ENCODE assay signal across 8 cellular contexts in genomic region chr15:67085818-67086649, GRCh38. TPM values are rescaled to one million over a fixed set of nuclear protein-coding genes. Genes with fewer than 3 reads are reported as not detected.
DNase-seq lines count a peak whose midpoint lies in the region; ATAC-seq, FAIRE-seq and TF ChIP-seq lines count a peak whose summit lies in the region.

No MANE protein-coding gene starts in this region.

- peak overlapping the region; percentile 39 for H3K27ac ChIP-seq in CD4-positive, alpha-beta memory T cell (ENCODE audit: low read depth, low read length)

- peak overlapping the region; percentile 54 to 96 (median 92) for H3K27ac Mint-ChIP-seq in CD4-positive, alpha-beta memory T cell
- H3K27ac Mint-ChIP-seq in activated CD8-positive, alpha-beta T cell treated with anti-CD3 and anti-CD28 coated beads for 36 hours = peak overlapping the region; percentile 85

- no peaks in the 10 kb centered on the region for H3K27me3 Mint-ChIP-seq in CD4-positive, alpha-beta memory T cell
- no peaks in the 10 kb centered on the region for H3K27me3 Mint-ChIP-seq in activated CD8-positive, alpha-beta T cell treated with anti-CD3 and anti-CD28 coated beads for 36 hours

- H3K36me3 Mint-ChIP-seq in CD4-positive, alpha-beta memory T cell = peaks cover 0 to 27% of the 10 kb centered on the region in 2 donors
- peaks cover 19% of the 10 kb centered on the region for H3K36me3 Mint-ChIP-seq in activated CD8-positive, alpha-beta T cell treated with anti-CD3 and anti-CD28 coated beads for 36 hours (ENCODE audit: low read depth)

- intact Hi-C loops in CD4-positive, alpha-beta memory T cell (cut with micrococcal nuclease) = no loop called here
- intact Hi-C loops in activated CD8-positive, alpha-beta T cell treated with anti-CD3 and anti-CD28 coated beads for 36 hours (cut with micrococcal nuclease) = loop anchor here (1.0 to 10.0 kb wide), 4 partner anchors 15 to 219 kb away; no protein-coding TSS in a partner anchor

- H3K27me3 ChIP-seq in CD4-positive, alpha-beta memory T cell (ENCODE audit: insufficient read depth, low read length) = no peaks in the 10 kb centered on the region
- H3K27me3 ChIP-seq in kidney epithelial cell (ENCODE audit: control insufficient read depth, insufficient read depth, low read length) = no peaks in the 10 kb centered on the region

- peak in 1 of 5 donors; percentile 48 for DNase-seq in CD4-positive, alpha-beta memory T cell
- peak; percentile 79 for DNase-seq in activated CD8-positive, alpha-beta T cell treated with anti-CD3 and anti-CD28 coated beads for 36 hours
- DNase-seq in kidney epithelial cell (ENCODE audit: low read depth) (peak; percentile 75), cerebellar nuclear complex (lab: John Stamatoyannopoulos, UW) (no peak), urothelium cell line (ENCODE audit: low spot score) (no peak), NCI-H2081 treated with DMSO at 0.1 percent for 48 hours (lab: John Stamatoyannopoulos, UW) (no peak)

- no peaks in the 10 kb centered on the region for H3K9me3 ChIP-seq in CD4-positive, alpha-beta memory T cell (ENCODE audit: control insufficient read depth in 1 of 2, low read length in 2 of 2)

- H3K36me3 ChIP-seq in CD4-positive, alpha-beta memory T cell (ENCODE audit: insufficient read depth, low read length) = no peaks in the 10 kb centered on the region
- H3K36me3 ChIP-seq in kidney epithelial cell (ENCODE audit: control insufficient read depth, insufficient read depth, low read length) = no peaks in the 10 kb centered on the region

- no peak for FAIRE-seq in urothelium cell line (lab: Jason Lieb, UNC)

- H3K9me3 Mint-ChIP-seq in CD4-positive, alpha-beta memory T cell = peaks cover 0 to 3% (median 0%) of the 10 kb centered on the region in 8 donors
- peaks cover 5% of the 10 kb centered on the region for H3K9me3 Mint-ChIP-seq in activated CD8-positive, alpha-beta T cell treated with anti-CD3 and anti-CD28 coated beads for 36 hours

- peaks cover 81 to 100% (median 95%) of the 10 kb centered on the region in 4 donors for H3K4me1 Mint-ChIP-seq in CD4-positive, alpha-beta memory T cell
- H3K4me1 Mint-ChIP-seq in activated CD8-positive, alpha-beta T cell treated with anti-CD3 and anti-CD28 coated beads for 36 hours (ENCODE audit: low read depth) = peaks cover 95% of the 10 kb centered on the region

- CTCF ChIA-PET in CD4-positive, alpha-beta memory T cell (lab: Charles Lee; ENCODE audit: partially characterized antibody) = interaction anchor here (1.2 kb wide), 1 partner anchor 48 kb away, joined by 3 read pairs; no protein-coding TSS in a partner anchor
- CTCF ChIA-PET in activated CD8-positive, alpha-beta T cell treated with anti-CD3 and anti-CD28 coated beads for 36 hours (lab: Charles Lee) = interaction anchor here (0.7 to 8.0 kb wide), 6 partner anchors 12 to 140 kb away, joined by 3 to 46 read pairs (median 3); no protein-coding TSS in a partner anchor

- POLR2A ChIA-PET in CD4-positive, alpha-beta memory T cell (lab: Charles Lee; ENCODE audit: partially characterized antibody) = interaction anchor here (0.8 to 11.7 kb wide), 7 partner anchors 11 to 51 kb away, joined by 3 to 302 read pairs (median 54); partner anchors contain the start of gene SMAD3
- POLR2A ChIA-PET in activated CD8-positive, alpha-beta T cell treated with anti-CD3 and anti-CD28 coated beads for 36 hours (lab: Charles Lee) = interaction anchor here (1.0 to 3.6 kb wide), 13 partner anchors 8 to 155 kb away, joined by 3 to 51 read pairs (median 6); partner anchors contain the start of gene SMAD3

- ATAC-seq in GM19351 (IDR thresholded peaks at IDR 0.05; ENCODE audit: unreplicated experiment) (peak; percentile 50), HG03354 (IDR thresholded peaks at IDR 0.05; ENCODE audit: poor library complexity, severe bottlenecking, unreplicated experiment) (peak; percentile 55)
- ATAC-seq in activated CD8-positive, alpha-beta T cell treated with anti-CD3 and anti-CD28 coated beads for 36 hours = peak; percentile 50

- no peak for TF ChIP-seq CTCF in activated CD8-positive, alpha-beta T cell treated with anti-CD3 and anti-CD28 coated beads for 36 hours (IDR thresholded peaks at IDR 0.05)
- no peak for TF ChIP-seq CTCF in kidney epithelial cell (IDR thresholded peaks at IDR 0.05; ENCODE audit: insufficient read depth, low read length, poor library complexity, severe bottlenecking)

- peak overlapping the region; percentile 52 to 91 (median 86) for H3K4me3 Mint-ChIP-seq in CD4-positive, alpha-beta memory T cell
- H3K4me3 Mint-ChIP-seq in activated CD8-positive, alpha-beta T cell treated with anti-CD3 and anti-CD28 coated beads for 36 hours = peak overlapping the region; percentile 32

- H3K4me3 ChIP-seq in CD4-positive, alpha-beta memory T cell (ENCODE audit: low read length in 2 of 2) = peak overlapping the region in 1 of 2 donors; percentile 2
- no peak overlapping the region for H3K4me3 ChIP-seq in kidney epithelial cell (ENCODE audit: low read depth, low read length)

- H3K4me1 ChIP-seq in CD4-positive, alpha-beta memory T cell (ENCODE audit: insufficient read depth, low read length) = peaks cover 100% of the 10 kb centered on the region

RNA-seq across cellular contexts. Expression of gene SMAD3, which starts 20.6 kb away (rescaled TPM):
- 100 to 1,000 TPM; 189 to 197 TPM for total RNA-seq in CD4-positive, alpha-beta memory T cell
- 10 to 100 TPM; 14.6 to 31.9 TPM for polyA plus RNA-seq in CD4-positive, alpha-beta memory T cell
- 10 to 100 TPM; 22.3 to 24.7 TPM for total RNA-seq in activated CD8-positive, alpha-beta T cell treated with anti-CD3 and anti-CD28 coated beads for 36 hours
- total RNA-seq in kidney epithelial cell = 31.0 and 34.8 TPM in 2 replicates

Comparison
In these comparisons a context has a peak if more than half of its experiments do, and no peak if none do; other contexts are left out.
1. DNase-seq: peak in activated CD8-positive, alpha-beta T cell treated with anti-CD3 and anti-CD28 coated beads for 36 hours (single experiment) and kidney epithelial cell (single experiment); none in cerebellar nuclear complex (0 of 2), urothelium cell line (single experiment) and NCI-H2081 treated with DMSO at 0.1 percent for 48 hours (single experiment).
2. Peak in every context shown above with its lines, with median percentiles within 50 percentile points of each other: ATAC-seq.